24 cellular contexts compared by ENCODE assay signal in genomic region chr11:96321066-96321465, GRCh38. TPM values are rescaled to one million over a fixed set of nuclear protein-coding genes. Genes with fewer than 3 reads are reported as not detected.
DNase-seq lines count a peak whose midpoint lies in the region; ATAC-seq, FAIRE-seq and TF ChIP-seq lines count a peak whose summit lies in the region.
"Had no signal": no experiment of that assay in that cellular context is flagged by ENCODE, and none has a peak within 500 bp of the region (broad histone marks: within the 10 kb centered on the region; RNA-seq: fewer than 3 reads in every experiment).

No MANE protein-coding gene starts in this region.

- no peaks in the 10 kb centered on the region for H3K9me3 Mint-ChIP-seq in activated naive CD8-positive, alpha-beta T cell (ENCODE audit: low read depth)
- H3K9me3 Mint-ChIP-seq in activated naive CD8-positive, alpha-beta T cell treated with anti-CD3 and anti-CD28 coated beads, Interleukin-2, amount 50 U/mL, for 24 hours: no peaks in the 10 kb centered on the region
- H3K9me3 Mint-ChIP-seq in naive thymus-derived CD8-positive, alpha-beta T cell: no peaks in the 10 kb centered on the region
- H3K9me3 Mint-ChIP-seq in stimulated activated effector memory CD8-positive, alpha-beta T cell treated with anti-CD3 and anti-CD28 coated beads, Interleukin-12 subunit alpha, Interleukin-12 subunit beta, amount 100 ng/mL, for 72 hours: no peaks in the 10 kb centered on the region

- H3K27me3 ChIP-seq in K562 (ENCODE audit: control insufficient read depth in 2 of 2, insufficient read depth in 2 of 2, low read length in 2 of 2): no peaks in the 10 kb centered on the region

- FAIRE-seq in K562 (lab: Jason Lieb, UNC): no peak
- FAIRE-seq: GM19239 had no signal

- peak overlapping the region; percentile 72 for H2AFZ ChIP-seq in K562 (ENCODE audit: low read depth, low read length)

- ATAC-seq in activated naive CD8-positive, alpha-beta T cell treated with anti-CD3 and anti-CD28 coated beads, Interleukin-2, amount 50 U/mL, for 24 hours: no peak
- ATAC-seq in K562 (no peak), HG02588 (IDR thresholded peaks at IDR 0.05; ENCODE audit: unreplicated experiment) (no peak)
- ATAC-seq in naive thymus-derived CD8-positive, alpha-beta T cell: no peak
- no peak for ATAC-seq in stimulated activated effector memory CD8-positive, alpha-beta T cell treated with anti-CD3 and anti-CD28 coated beads, Interleukin-12 subunit alpha, Interleukin-12 subunit beta, amount 100 ng/mL, for 72 hours

- POLR2A ChIA-PET in K562 (lab: Yijun Ruan, JAX): interaction anchor here (1.3 to 5.5 kb wide), 5 partner anchors 10 to 22 kb away, joined by 4 to 42 read pairs (median 18); partner anchors contain the start of gene MAML2
- POLR2A ChIA-PET in naive thymus-derived CD8-positive, alpha-beta T cell (lab: Charles Lee): interaction anchor here (1.1 to 1.6 kb wide), 2 partner anchors 10 to 20 kb away, joined by 4 read pairs; no protein-coding TSS in a partner anchor

- H3K27ac Mint-ChIP-seq in activated naive CD8-positive, alpha-beta T cell: peak overlapping the region; percentile 50
- no peak overlapping the region for H3K27ac Mint-ChIP-seq in activated naive CD8-positive, alpha-beta T cell treated with anti-CD3 and anti-CD28 coated beads, Interleukin-2, amount 50 U/mL, for 24 hours
- H3K27ac Mint-ChIP-seq in naive thymus-derived CD8-positive, alpha-beta T cell: peak overlapping the region in 8 of 10 donors; percentile 9 to 96 (median 55)
- H3K27ac Mint-ChIP-seq in stimulated activated effector memory CD8-positive, alpha-beta T cell treated with anti-CD3 and anti-CD28 coated beads, Interleukin-12 subunit alpha, Interleukin-12 subunit beta, amount 100 ng/mL, for 72 hours: peak overlapping the region; percentile 12

- peaks cover 98% of the 10 kb centered on the region for H3K4me1 Mint-ChIP-seq in activated naive CD8-positive, alpha-beta T cell (ENCODE audit: low read depth)
- H3K4me1 Mint-ChIP-seq in activated naive CD8-positive, alpha-beta T cell treated with anti-CD3 and anti-CD28 coated beads, Interleukin-2, amount 50 U/mL, for 24 hours: peaks cover 89% of the 10 kb centered on the region
- peaks cover 49 to 100% (median 97%) of the 10 kb centered on the region in 4 donors for H3K4me1 Mint-ChIP-seq in naive thymus-derived CD8-positive, alpha-beta T cell
- H3K4me1 Mint-ChIP-seq in stimulated activated effector memory CD8-positive, alpha-beta T cell treated with anti-CD3 and anti-CD28 coated beads, Interleukin-12 subunit alpha, Interleukin-12 subunit beta, amount 100 ng/mL, for 72 hours: peaks cover 47% of the 10 kb centered on the region

- H3K36me3 ChIP-seq in K562 (ENCODE audit: control insufficient read depth, insufficient read depth, low read length): 0 out of 3 replicates have a peak, but pooled peaks cover 3% of the 10 kb centered on the region

- H3K27ac ChIP-seq in K562 (ENCODE audit: extremely low read depth, low read depth, low read length): peak overlapping the region; percentile 91
- H3K27ac ChIP-seq: RWPE1 had no signal

- no peak for TF ChIP-seq CTCF in K562 (IDR thresholded peaks at IDR 0.05 in 2 of 3, conservative IDR thresholded peaks at IDR 0.05 in 1 of 3; ENCODE audit: insufficient read depth in 2 of 3, low read depth in 1 of 3, low read length in 3 of 3)

- in situ Hi-C loops in K562 (cut with MboI): no loop called here

- peaks cover 71% of the 10 kb centered on the region for H3K79me2 ChIP-seq in K562 (ENCODE audit: control insufficient read depth, insufficient read depth, low read length)

- H3K9ac ChIP-seq in K562 (ENCODE audit: insufficient read depth in 1 of 2, low read depth in 2 of 2, low read length in 2 of 2): peak overlapping the region in 1 of 2 experiments; percentile 76; a peak in 1 of 4 replicates

- H3K4me1 ChIP-seq in K562 (replicated peaks in 1 of 2; ENCODE audit: control insufficient read depth in 2 of 2, insufficient read depth in 2 of 2, low read length in 2 of 2): peaks cover 14 to 88% of the 10 kb centered on the region in 2 experiments; a peak in 4 of 5 replicates

- no TSS peak for BruUV-seq in K562 (replicated peaks; lab: Mats Ljungman, UMichigan)

- no peak for DNase-seq in activated naive CD8-positive, alpha-beta T cell treated with anti-CD3 and anti-CD28 coated beads, Interleukin-2, amount 50 U/mL, for 24 hours
- DNase-seq in K562 (ENCODE audit: extremely low read depth in 1 of 4, low spot score in 3 of 4) (no peak), NCI-H345 treated with DMSO at 0.1 percent for 48 hours (lab: John Stamatoyannopoulos, UW; ENCODE audit: unreplicated experiment) (no peak)
- DNase-seq in naive thymus-derived CD8-positive, alpha-beta T cell: no peak
- no peak for DNase-seq in stimulated activated effector memory CD8-positive, alpha-beta T cell treated with anti-CD3 and anti-CD28 coated beads, Interleukin-12 subunit alpha, Interleukin-12 subunit beta, amount 100 ng/mL, for 72 hours (ENCODE audit: low spot score in 2 of 2)
- DNase-seq in activated effector memory CD4-positive, alpha-beta T cell treated with Interleukin-2 at 50 U/mL for 16 hours: no peak
- DNase-seq: 8988T; AML-193; C1 segment of cervical spinal cord; EL; GF-D8; KBM-7; NCI-H1092; NCI-H1436; NCI-H1930; NCI-H2227 treated with DMSO at 0.1 percent for 48 hours; NCI-H510A treated with DMSO at 0.1 percent for 48 hours; NCI-H774; NK-92 treated with Interleukin-12 subunit alpha and Interleukin-12 subunit beta, amount 100 ng/mL, for 24 hours; SHP77 treated with DMSO at 0.1 percent for 48 hours had no signal

- peak overlapping the region; percentile 73; the same call in 1 of the 2 replicates for H3K4me2 ChIP-seq in K562 (ENCODE audit: insufficient read depth, low read length)

- no peak for TF ChIP-seq POLR2A in K562 (conservative IDR thresholded peaks at IDR 0.05)

- H3K9me3 ChIP-seq in K562 (replicated peaks; ENCODE audit: control insufficient read depth, insufficient read depth, low read depth, low read length): no peaks in the 10 kb centered on the region

- no peak overlapping the region for H3K4me3 Mint-ChIP-seq in activated naive CD8-positive, alpha-beta T cell
- H3K4me3 Mint-ChIP-seq in activated naive CD8-positive, alpha-beta T cell treated with anti-CD3 and anti-CD28 coated beads, Interleukin-2, amount 50 U/mL, for 24 hours: no peak overlapping the region
- H3K4me3 Mint-ChIP-seq in naive thymus-derived CD8-positive, alpha-beta T cell: peak overlapping the region in 5 of 10 donors; percentile 4 to 31 (median 25)
- no peak overlapping the region for H3K4me3 Mint-ChIP-seq in stimulated activated effector memory CD8-positive, alpha-beta T cell treated with anti-CD3 and anti-CD28 coated beads, Interleukin-12 subunit alpha, Interleukin-12 subunit beta, amount 100 ng/mL, for 72 hours

- peaks cover 25% of the 10 kb centered on the region for H3K36me3 Mint-ChIP-seq in activated naive CD8-positive, alpha-beta T cell
- peaks cover 34% of the 10 kb centered on the region for H3K36me3 Mint-ChIP-seq in activated naive CD8-positive, alpha-beta T cell treated with anti-CD3 and anti-CD28 coated beads, Interleukin-2, amount 50 U/mL, for 24 hours (ENCODE audit: low read depth)
- peaks cover 4 to 75% (median 32%) of the 10 kb centered on the region in 3 donors for H3K36me3 Mint-ChIP-seq in naive thymus-derived CD8-positive, alpha-beta T cell
- H3K36me3 Mint-ChIP-seq in stimulated activated effector memory CD8-positive, alpha-beta T cell treated with anti-CD3 and anti-CD28 coated beads, Interleukin-12 subunit alpha, Interleukin-12 subunit beta, amount 100 ng/mL, for 72 hours: peaks cover 10% of the 10 kb centered on the region

- no peak for TF ChIP-seq EP300 in K562 (IDR thresholded peaks at IDR 0.05; ENCODE audit: low read length)

- no peak overlapping the region for H3K4me3 ChIP-seq in K562

- intact Hi-C loops in K562 (cut with micrococcal nuclease): loop anchor here (5.0 kb wide), 2 partner anchors 64 to 79 kb away; no protein-coding TSS in a partner anchor

- WGBS in K562 (ENCODE audit: insufficient coverage, low coverage, missing lambda C conversion rate): 60% methylated on average over 4 of the region's 4 CpGs

- H4K20me1 ChIP-seq in K562 (replicated peaks; ENCODE audit: control insufficient read depth, insufficient read depth, low read length): no peaks in the 10 kb centered on the region

- no peaks in the 10 kb centered on the region for H3K9me1 ChIP-seq in K562 (ENCODE audit: control insufficient read depth, insufficient read depth, low read length)

- no peaks in the 10 kb centered on the region for H3K27me3 Mint-ChIP-seq in activated naive CD8-positive, alpha-beta T cell
- no peaks in the 10 kb centered on the region for H3K27me3 Mint-ChIP-seq in activated naive CD8-positive, alpha-beta T cell treated with anti-CD3 and anti-CD28 coated beads, Interleukin-2, amount 50 U/mL, for 24 hours
- H3K27me3 Mint-ChIP-seq in naive thymus-derived CD8-positive, alpha-beta T cell: no peaks in the 10 kb centered on the region

- CTCF ChIA-PET in K562 (lab: Yijun Ruan, JAX; ENCODE audit: low intra/inter-chr PET ratio): no interaction called here

- TF ChIP-seq RAD21 in K562 (CRISPR knock-in tag; conservative IDR thresholded peaks at IDR 0.05 in 1 of 2, IDR thresholded peaks at IDR 0.05 in 1 of 2): no peak

RNA-seq across cellular contexts. Expression of gene MAML2, which starts 21.9 kb away (rescaled TPM):
- total RNA-seq in K562 (2011; cell fraction: chromatin; rRNA removed; ENCODE audit: low replicate concordance): 8.1 and 14.3 TPM in 2 replicates
- total RNA-seq in K562 (2011; cell fraction: nucleolus; rRNA removed): 4.3 and 5.0 TPM in 2 replicates
- total RNA-seq in K562 (2011; cell fraction: nucleoplasm; rRNA removed): 6.5 and 8.2 TPM in 2 replicates
- total RNA-seq in K562 (2014; rRNA removed): 5.1 and 5.2 TPM in 2 replicates
- 4.6 and 5.5 TPM in 2 replicates for total RNA-seq in K562 (2014; rRNA removed; fragmentation: Illumina TruSeq; extraction: Trizol)
- 5.7 and 6.0 TPM in 2 replicates for total RNA-seq in K562 (2015; rRNA removed; fragmentation: Illumina TruSeq; extraction: Trizol)
- 6.2 and 6.6 TPM in 2 replicates for total RNA-seq in K562 (2021)
- 4.0 and 4.2 TPM in 2 replicates for polyA plus RNA-seq in K562 (2011; rRNA removed)
- polyA plus RNA-seq in K562 (2011; cell fraction: cytosol; rRNA removed): 3.8 and 5.5 TPM in 2 replicates
- polyA plus RNA-seq in K562 (2011; cell fraction: nucleus; rRNA removed): 3.6 and 6.4 TPM in 2 replicates
- polyA plus RNA-seq in K562 (2012): 4.9 and 7.6 TPM in 2 replicates
- 5.9 and 6.8 TPM in 2 replicates for polyA plus RNA-seq in K562 (2014; fragmentation: Illumina TruSeq; extraction: Trizol)
- 1 to 10 TPM in 1 of 2 experiments, under 1 TPM in 1; 0.79 to 1.5 TPM for polyA plus RNA-seq in K562 (2014; fragmentation: Nextera tagmentation; extraction: Ambion mirVana)
- polyA plus RNA-seq in K562 (2014; rRNA removed): 3.2 and 4.8 TPM in 2 replicates
- 9.7 and 12.0 TPM in 2 replicates for polyA minus RNA-seq in K562 (2011; rRNA and poly(A)+ RNA removed)
- 3.5 and 4.2 TPM in 2 replicates for polyA minus RNA-seq in K562 (2011; cell fraction: cytosol; rRNA and poly(A)+ RNA removed)
- 9.8 and 10.5 TPM in 2 replicates for polyA minus RNA-seq in K562 (2011; cell fraction: nucleus; rRNA and poly(A)+ RNA removed)
- 10 to 100 TPM; 68.2 to 68.5 TPM for total RNA-seq in naive thymus-derived CD8-positive, alpha-beta T cell
- polyA plus RNA-seq in naive thymus-derived CD8-positive, alpha-beta T cell: 10 to 100 TPM in 2 of 3 donors, 1 to 10 TPM in 1; 6.6 to 33.0 (median 15.3) TPM

Comparison
In these comparisons a context has a peak if more than half of its experiments do, and no peak if none do; other contexts are left out.
1. RNA of gene MAML2, which starts 21.9 kb away (total RNA-seq): 68.2 to 68.5 TPM in naive thymus-derived CD8-positive, alpha-beta T cell; 4.3 to 14.3 TPM in K562; every median in the first group is over 4 times any median in the second.